Comparison of ENCODE assay signal across 1 cellular context in genomic region chr13:113337556-113337955, GRCh38.
TF ChIP-seq lines count a peak whose summit lies in the region.

No MANE protein-coding gene starts in this region.

TF ChIP-seq in H1, 55 proteins besides CTCF, POLR2A, EP300 and RAD21:
- TF ChIP-seq MAX (IDR thresholded peaks at IDR 0.05) (peak; percentile 43; the same call in 1 of the 2 replicates), EGR1 (IDR thresholded peaks at IDR 0.05; ENCODE audit: borderline replicate concordance, low read depth, low read length) (peak; percentile 19; the same call in 1 of the 2 replicates), CHD1 (IDR thresholded peaks at IDR 0.05; ENCODE audit: low read depth, low read length) (no peak), USF2 (IDR thresholded peaks at IDR 0.05; ENCODE audit: low read length) (peak; percentile 48), BACH1 (IDR thresholded peaks at IDR 0.05; ENCODE audit: low read length) (no peak), SIRT6 (IDR thresholded peaks at IDR 0.05; ENCODE audit: low read length) (no peak)
